ENCODE assay signal across 8 cellular contexts in the genomic region with DNA sequence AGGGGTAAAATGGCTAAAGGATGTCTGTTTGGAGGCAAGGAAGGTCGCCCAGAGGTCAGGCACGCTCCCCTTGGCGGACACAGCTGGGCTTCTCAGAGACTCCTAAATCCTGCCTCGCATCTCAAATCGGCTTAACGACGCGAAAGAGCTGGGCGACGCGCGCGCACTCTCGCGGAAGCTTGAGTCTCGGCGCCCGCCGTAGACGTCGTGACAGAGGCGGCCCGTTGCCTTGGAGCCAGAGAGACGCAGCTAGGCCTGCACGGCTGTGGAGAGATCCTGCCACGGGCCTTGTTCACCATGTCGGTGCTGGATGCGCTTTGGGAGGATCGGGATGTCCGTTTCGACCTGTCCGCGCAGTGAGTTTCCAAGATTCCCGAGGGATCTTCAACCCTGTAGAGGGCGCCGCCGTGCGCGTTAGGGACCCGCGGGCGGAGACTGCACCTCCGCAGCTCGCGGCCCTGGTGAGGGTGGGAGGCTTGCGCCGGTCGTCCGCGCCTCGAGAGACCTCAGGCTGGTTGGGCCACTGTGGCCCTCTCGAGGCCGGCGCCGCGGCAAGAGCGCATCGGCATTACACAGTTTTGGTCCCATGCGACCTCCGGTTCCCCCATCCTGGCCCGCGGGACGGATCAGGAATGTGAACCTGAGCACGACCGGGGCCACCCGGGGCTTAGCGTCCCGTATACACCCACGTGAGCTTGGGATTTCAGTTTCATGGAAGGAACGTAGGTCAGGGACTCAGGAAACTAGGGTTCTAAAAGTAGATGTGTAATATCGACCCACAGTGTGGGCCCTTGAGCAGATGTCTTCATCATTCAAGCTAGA. TPM values are rescaled to one million over a fixed set of nuclear protein-coding genes. Genes with fewer than 3 reads are reported as not detected.
DNase-seq lines count a peak whose midpoint lies in the region; ATAC-seq and TF ChIP-seq lines count a peak whose summit lies in the region.

A gene (plus strand): TSS at position 238 of the 822 bp plus-strand sequence. CDS start 60 bp downstream, at position 298.

- ATAC-seq in GM21381 (IDR thresholded peaks at IDR 0.05; ENCODE audit: unreplicated experiment) = peak; percentile 93
- peak; percentile 96 for ATAC-seq in naive thymus-derived CD8-positive, alpha-beta T cell
- ATAC-seq in stimulated activated naive B cell treated with anti-CD40 and anti-IgM and Interleukin-4, amounts not matched to agents 10 μg/mL and 1 μg/mL and 100 μg/mL, for 72 hours (replicated peaks) = peak; percentile 99

- H3K4me3 ChIP-seq in Caco-2 (ENCODE audit: low read depth, low read length) = peak within 1 kb of the TSS; percentile 77

- no peaks in the 10 kb centered on the region; the same call in 1 of the 2 replicates for H3K4me1 ChIP-seq in Caco-2

- H3K4me1 Mint-ChIP-seq in Caco-2 (ENCODE audit: low read depth, unreplicated experiment) = peaks cover 12% of the 10 kb centered on the region
- H3K4me1 Mint-ChIP-seq in activated T-helper 1 cell treated with anti-CD3 and anti-CD28 coated beads, Interleukin-12 subunit alpha, Interleukin-12 subunit beta, Interleukin-2, Interleukin-4 antibody, amounts not matched to agents 30 ng/mL and 10 ng/mL and 1 ng/mL, durations not matched to agents 14 hours and 24 hours and 36 hours (ENCODE audit: low read depth) = peaks cover 14% of the 10 kb centered on the region
- H3K4me1 Mint-ChIP-seq in naive thymus-derived CD8-positive, alpha-beta T cell = peaks cover 9 to 32% (median 21%) of the 10 kb centered on the region in 4 donors
- H3K4me1 Mint-ChIP-seq in stimulated activated naive B cell treated with anti-CD40 and anti-IgM and Interleukin-4, amounts not matched to agents 10 μg/mL and 1 μg/mL and 100 μg/mL, for 72 hours = peaks cover 7 to 16% of the 10 kb centered on the region in 2 donors

- no peaks in the 10 kb centered on the region for H3K9me3 Mint-ChIP-seq in Caco-2 (ENCODE audit: unreplicated experiment)
- H3K9me3 Mint-ChIP-seq in activated T-helper 1 cell treated with anti-CD3 and anti-CD28 coated beads, Interleukin-12 subunit alpha, Interleukin-12 subunit beta, Interleukin-2, Interleukin-4 antibody, amounts not matched to agents 30 ng/mL and 10 ng/mL and 1 ng/mL, durations not matched to agents 14 hours and 24 hours and 36 hours = no peaks in the 10 kb centered on the region
- H3K9me3 Mint-ChIP-seq in naive thymus-derived CD8-positive, alpha-beta T cell = no peaks in the 10 kb centered on the region
- no peaks in the 10 kb centered on the region for H3K9me3 Mint-ChIP-seq in stimulated activated naive B cell treated with anti-CD40 and anti-IgM and Interleukin-4, amounts not matched to agents 10 μg/mL and 1 μg/mL and 100 μg/mL, for 72 hours

- POLR2A ChIA-PET in Caco-2 (lab: Charles Lee) = interaction anchor here (1.0 kb wide), 1 partner anchor 94 kb away, joined by 3 read pairs; a partner anchor contains a TSS
- POLR2A ChIA-PET in naive thymus-derived CD8-positive, alpha-beta T cell (lab: Charles Lee) = interaction anchor here (0.9 to 2.4 kb wide), 4 partner anchors 9 to 106 kb away, joined by 3 to 10 read pairs (median 6); a partner anchor contains a TSS

- H3K36me3 Mint-ChIP-seq in Caco-2 (ENCODE audit: insufficient read depth, unreplicated experiment) = no peaks in the 10 kb centered on the region
- peaks cover 2% of the 10 kb centered on the region for H3K36me3 Mint-ChIP-seq in activated T-helper 1 cell treated with anti-CD3 and anti-CD28 coated beads, Interleukin-12 subunit alpha, Interleukin-12 subunit beta, Interleukin-2, Interleukin-4 antibody, amounts not matched to agents 30 ng/mL and 10 ng/mL and 1 ng/mL, durations not matched to agents 14 hours and 24 hours and 36 hours (ENCODE audit: low read depth)
- peaks cover 0 to 19% (median 7%) of the 10 kb centered on the region in 3 donors for H3K36me3 Mint-ChIP-seq in naive thymus-derived CD8-positive, alpha-beta T cell
- H3K36me3 Mint-ChIP-seq in stimulated activated naive B cell treated with anti-CD40 and anti-IgM and Interleukin-4, amounts not matched to agents 10 μg/mL and 1 μg/mL and 100 μg/mL, for 72 hours = peaks cover 2 to 6% of the 10 kb centered on the region in 2 donors

- no peaks in the 10 kb centered on the region for H3K27me3 ChIP-seq in Caco-2 (replicated peaks; ENCODE audit: control insufficient read depth, insufficient read depth, low read length)

- TF ChIP-seq CTCF in Caco-2 (IDR thresholded peaks at IDR 0.05; ENCODE audit: insufficient read depth in 1 of 2, low read depth in 1 of 2, low read length in 1 of 2, severe bottlenecking in 1 of 2, unreplicated experiment in 1 of 2) = peak; percentile 76 to 78

- no TSS peak for BruUV-seq in Caco-2 (replicated peaks; lab: Mats Ljungman, UMichigan)

- H3K36me3 ChIP-seq in Caco-2 (ENCODE audit: control insufficient read depth, insufficient read depth, low read length) = no peaks in the 10 kb centered on the region

- CTCF ChIA-PET in Caco-2 (lab: Charles Lee) = interaction anchor here (0.6 to 1.4 kb wide), 5 partner anchors 9 to 348 kb away, joined by 3 to 8 read pairs (median 4); a partner anchor contains a TSS

- no peaks in the 10 kb centered on the region for H3K27me3 Mint-ChIP-seq in Caco-2 (ENCODE audit: insufficient read depth, unreplicated experiment)
- H3K27me3 Mint-ChIP-seq in activated T-helper 1 cell treated with anti-CD3 and anti-CD28 coated beads, Interleukin-12 subunit alpha, Interleukin-12 subunit beta, Interleukin-2, Interleukin-4 antibody, amounts not matched to agents 30 ng/mL and 10 ng/mL and 1 ng/mL, durations not matched to agents 14 hours and 24 hours and 36 hours (ENCODE audit: insufficient read depth) = peaks cover 2% of the 10 kb centered on the region
- no peaks in the 10 kb centered on the region for H3K27me3 Mint-ChIP-seq in naive thymus-derived CD8-positive, alpha-beta T cell
- peaks cover 5 to 10% of the 10 kb centered on the region in 2 donors for H3K27me3 Mint-ChIP-seq in stimulated activated naive B cell treated with anti-CD40 and anti-IgM and Interleukin-4, amounts not matched to agents 10 μg/mL and 1 μg/mL and 100 μg/mL, for 72 hours

- intact Hi-C loops in Caco-2 (cut with micrococcal nuclease; ENCODE audit: unreplicated experiment) = no loop called here
- intact Hi-C loops in activated T-helper 1 cell treated with anti-CD3 and anti-CD28 coated beads, Interleukin-12 subunit alpha, Interleukin-12 subunit beta, Interleukin-2, Interleukin-4 antibody, amounts not matched to agents 30 ng/mL and 10 ng/mL and 1 ng/mL, durations not matched to agents 14 hours and 24 hours and 36 hours (cut with micrococcal nuclease) = loop anchor here (1.0 to 5.0 kb wide), 3 partner anchors 9 to 319 kb away; a partner anchor contains a TSS

- no peaks in the 10 kb centered on the region for H3K9me3 ChIP-seq in Caco-2

- peak within 1 kb of the TSS; percentile 60 for H3K27ac Mint-ChIP-seq in Caco-2 (ENCODE audit: unreplicated experiment)
- peak within 1 kb of the TSS; percentile 41 for H3K27ac Mint-ChIP-seq in activated T-helper 1 cell treated with anti-CD3 and anti-CD28 coated beads, Interleukin-12 subunit alpha, Interleukin-12 subunit beta, Interleukin-2, Interleukin-4 antibody, amounts not matched to agents 30 ng/mL and 10 ng/mL and 1 ng/mL, durations not matched to agents 14 hours and 24 hours and 36 hours
- peak within 1 kb of the TSS; percentile 53 to 96 (median 90) for H3K27ac Mint-ChIP-seq in naive thymus-derived CD8-positive, alpha-beta T cell
- H3K27ac Mint-ChIP-seq in stimulated activated naive B cell treated with anti-CD40 and anti-IgM and Interleukin-4, amounts not matched to agents 10 μg/mL and 1 μg/mL and 100 μg/mL, for 72 hours = peak within 1 kb of the TSS; percentile 84

- peak; percentile 77 to 85 for DNase-seq in Caco-2
- peak in 63 of 76 experiments; percentile 2 to 74 (median 49) for DNase-seq in HUDEP-2 (lab: John Stamatoyannopoulos, UW; ENCODE audit: unreplicated experiment in 76 of 76)
- peak; percentile 62 for DNase-seq in activated T-helper 1 cell treated with anti-CD3 and anti-CD28 coated beads, Interleukin-12 subunit alpha, Interleukin-12 subunit beta, Interleukin-2, Interleukin-4 antibody, amounts not matched to agents 30 ng/mL and 10 ng/mL and 1 ng/mL, durations not matched to agents 14 hours and 24 hours and 36 hours (ENCODE audit: low spot score)
- DNase-seq in fibroblast of peridontal ligament (ENCODE audit: extremely low read depth) = peak; percentile 84
- DNase-seq in naive thymus-derived CD8-positive, alpha-beta T cell = peak; percentile 35 to 82 (median 67)
- DNase-seq in stimulated activated naive B cell treated with anti-CD40 and anti-IgM and Interleukin-4, amounts not matched to agents 10 μg/mL and 1 μg/mL and 100 μg/mL, for 72 hours = peak; percentile 77

- H3K4me3 Mint-ChIP-seq in Caco-2 (ENCODE audit: unreplicated experiment) = peak within 1 kb of the TSS; percentile 63
- peak within 1 kb of the TSS; percentile 88 for H3K4me3 Mint-ChIP-seq in activated T-helper 1 cell treated with anti-CD3 and anti-CD28 coated beads, Interleukin-12 subunit alpha, Interleukin-12 subunit beta, Interleukin-2, Interleukin-4 antibody, amounts not matched to agents 30 ng/mL and 10 ng/mL and 1 ng/mL, durations not matched to agents 14 hours and 24 hours and 36 hours
- peak within 1 kb of the TSS; percentile 90 to 97 (median 92) for H3K4me3 Mint-ChIP-seq in naive thymus-derived CD8-positive, alpha-beta T cell
- peak within 1 kb of the TSS; percentile 91 to 92 for H3K4me3 Mint-ChIP-seq in stimulated activated naive B cell treated with anti-CD40 and anti-IgM and Interleukin-4, amounts not matched to agents 10 μg/mL and 1 μg/mL and 100 μg/mL, for 72 hours

TF ChIP-seq in PFSK-1, 5 proteins besides CTCF, POLR2A, EP300 and RAD21 (continues in another document):
- TF ChIP-seq TAF1 (IDR thresholded peaks at IDR 0.05; ENCODE audit: borderline replicate concordance, insufficient read depth, low read length) = no peak

RNA-seq across cellular contexts. Expression of the gene that starts here (rescaled TPM):
- 2.1 and 3.2 TPM in 2 replicates for total RNA-seq in Caco-2 (2022)
- 2.6 TPM for polyA plus RNA-seq in PFSK-1 (2012; ENCODE audit: insufficient read length, low read depth)
- total RNA-seq in activated T-helper 1 cell treated with anti-CD3 and anti-CD28 coated beads, Interleukin-12 subunit alpha, Interleukin-12 subunit beta, Interleukin-2, Interleukin-4 antibody, amounts not matched to agents 30 ng/mL and 10 ng/mL and 1 ng/mL, durations not matched to agents 14 hours and 24 hours and 36 hours = 3.3 and 3.6 TPM in 2 replicates
- 1 to 10 TPM; 2.4 to 4.1 TPM for total RNA-seq in naive thymus-derived CD8-positive, alpha-beta T cell
- 1 to 10 TPM; 1.0 to 1.4 (median 1.3) TPM for polyA plus RNA-seq in naive thymus-derived CD8-positive, alpha-beta T cell

Comparison
In these comparisons a context has a peak if more than half of its experiments do, and no peak if none do; other contexts are left out.
1. Peak in every context shown above with its lines: DNase-seq, ATAC-seq and H3K4me3 ChIP-seq.